19 cellular contexts compared by ENCODE assay signal in genomic region chr4:5477613-5478012, GRCh38.
"Had no signal": no experiment of that assay in that cellular context is flagged by ENCODE, and none has a peak within 500 bp of the region (broad histone marks: within the 10 kb centered on the region; RNA-seq: fewer than 3 reads in every experiment).

No MANE protein-coding gene starts in this region.

- H3K4me3 ChIP-seq: esophagus squamous epithelium, gastroesophageal sphincter, hepatocyte, lung, stomach, thoracic aorta, uterus had no signal

- H3K27me3 ChIP-seq: esophagus squamous epithelium, gastroesophageal sphincter, hepatocyte, stomach, uterus had no signal

- H3K36me3 ChIP-seq: esophagus squamous epithelium, gastroesophageal sphincter, stomach, thoracic aorta, uterus had no signal

- H3K4me2 ChIP-seq: hepatocyte had no signal

- H2AFZ ChIP-seq: hepatocyte had no signal

- DNase-seq: effector memory CD8-positive, alpha-beta T cell; esophagus squamous epithelium; foreskin fibroblast; kidney; left colon; left ventricle myocardium superior; mesenchymal stem cell; midbrain; occipital lobe; stimulated activated CD4-positive, alpha-beta T cell treated with anti-CD3 and anti-CD28 coated beads, Interleukin-12 subunit alpha, Interleukin-12 subunit beta, amount 100 ng/mL, for 4 hours; stimulated activated naive CD4-positive, alpha-beta T cell; stomach; substantia nigra; uterus had no signal

- ATAC-seq: effector memory CD8-positive, alpha-beta T cell; gastroesophageal sphincter; left colon; left ventricle myocardium superior; sciatic nerve had no signal

- H3K4me1 ChIP-seq: esophagus squamous epithelium, gastroesophageal sphincter, stomach, uterus had no signal

- H3K79me2 ChIP-seq: hepatocyte had no signal

- H3K27ac ChIP-seq: esophagus squamous epithelium, gastroesophageal sphincter, hepatocyte, stomach, thoracic aorta, uterus had no signal

- H3K9me3 ChIP-seq: uterus had no signal
